ENCODE assay signal across 13 cellular contexts in genomic region chr4:77006753-77007355, GRCh38. TPM values are rescaled to one million over a fixed set of nuclear protein-coding genes. Genes with fewer than 3 reads are reported as not detected.
DNase-seq lines count a peak whose midpoint lies in the region; ATAC-seq, FAIRE-seq and TF ChIP-seq lines count a peak whose summit lies in the region.
"Had no signal": no experiment of that assay in that cellular context is flagged by ENCODE, and none has a peak within 500 bp of the region (broad histone marks: within the 10 kb centered on the region; RNA-seq: fewer than 3 reads in every experiment).

No MANE protein-coding gene starts in this region.

- intact Hi-C loops in GM12878 (cut with micrococcal nuclease; ENCODE audit: unreplicated experiment) (no loop called here), breast epithelium (cut with DNase I; ENCODE audit: low total_unique reads) (no loop called here)

- TF ChIP-seq CTCF in H9 (conservative IDR thresholded peaks at IDR 0.05), result no peak
- TF ChIP-seq CTCF in GM12878 (IDR thresholded peaks at IDR 0.05 in 2 of 3, conservative IDR thresholded peaks at IDR 0.05 in 1 of 3; ENCODE audit: control insufficient read depth in 2 of 3, extremely low read depth in 1 of 3, insufficient read depth in 1 of 3, low read depth in 3 of 3, low read length in 3 of 3), result no peak
- TF ChIP-seq CTCF in nephron progenitor cell (IDR thresholded peaks at IDR 0.05), result no peak
- no peak for TF ChIP-seq CTCF in breast epithelium (IDR thresholded peaks at IDR 0.05)

- no peak overlapping the region for H2BK5ac ChIP-seq in H9 (ENCODE audit: insufficient read length, low read length)

- RAD21 ChIA-PET in GM12878 (lab: Charles Lee; ENCODE audit: unreplicated experiment), result interaction anchor here (1.5 to 3.0 kb wide), 3 partner anchors 12 to 196 kb away, joined by 4 to 15 read pairs (median 4); no protein-coding TSS in a partner anchor

- H4K91ac ChIP-seq in H9 (ENCODE audit: insufficient read length, low read depth, low read length), result no peak overlapping the region

- H4K5ac ChIP-seq in H9 (ENCODE audit: insufficient read length, low read depth, low read length), result no peak overlapping the region

- no TSS peak for BruUV-seq in GM12878 (replicated peaks; lab: Mats Ljungman, UMichigan)

- H4K8ac ChIP-seq in H9 (replicated peaks; ENCODE audit: insufficient read length, low read depth, low read length), result no peak overlapping the region

- H2AK5ac ChIP-seq in H9 (ENCODE audit: insufficient read length, low read length), result no peak overlapping the region

- H3K23me2 ChIP-seq in H9 (ENCODE audit: insufficient read length, low read depth, low read length, poor library complexity, severe bottlenecking), result no peaks in the 10 kb centered on the region

- peak overlapping the region; percentile 62 for H3K27ac ChIP-seq in H9 (ENCODE audit: insufficient read length, low read depth, low read length)
- H3K27ac ChIP-seq in GM12878 (ENCODE audit: control insufficient read depth, insufficient read depth), result peak overlapping the region; percentile 37; the same call in 1 of the 2 replicates
- peak overlapping the region in 1 of 2 donors; percentile 35 for H3K27ac ChIP-seq in breast epithelium

- H3K9me3 ChIP-seq in H9 (ENCODE audit: control insufficient read depth, low read depth, low read length) (no peaks in the 10 kb centered on the region), GM12878 (replicated peaks; ENCODE audit: control insufficient read depth, insufficient read depth, low read length) (no peaks in the 10 kb centered on the region), MG63 (no peaks in the 10 kb centered on the region), breast epithelium (no peaks in the 10 kb centered on the region)

- TF ChIP-seq RAD21 in GM12878 (IDR thresholded peaks at IDR 0.05; ENCODE audit: insufficient read depth, low read depth, low read length), result no peak

- no peaks in the 10 kb centered on the region for H3K79me1 ChIP-seq in H9 (ENCODE audit: insufficient read depth, low read depth, low read length, poor library complexity, severe bottlenecking)

- no peak for ATAC-seq in GM12878
- ATAC-seq: left colon had no signal

- H3K4me1 ChIP-seq in H9 (ENCODE audit: insufficient read depth, low read length), result peaks cover 24% of the 10 kb centered on the region
- H3K4me1 ChIP-seq in GM12878 (ENCODE audit: control insufficient read depth, insufficient read depth, low read length), result peaks cover 13% of the 10 kb centered on the region
- peaks cover 0 to 8% of the 10 kb centered on the region in 2 donors for H3K4me1 ChIP-seq in breast epithelium

- SMC1A ChIA-PET in GM12878 (lab: Charles Lee; ENCODE audit: uncharacterized antibody, unreplicated experiment), result interaction anchor here (0.5 to 5.1 kb wide), 9 partner anchors 11 to 147 kb away, joined by 3 to 41 read pairs (median 5); no protein-coding TSS in a partner anchor

- no peak overlapping the region for H2BK20ac ChIP-seq in H9 (ENCODE audit: low read depth, low read length, poor library complexity, severe bottlenecking)

- no peak overlapping the region for H3T11ph ChIP-seq in H9 (ENCODE audit: low read length)

- H2BK12ac ChIP-seq in H9 (ENCODE audit: insufficient read length, low read depth, low read length), result no peak overlapping the region

- H3K36me3 ChIP-seq in GM12878 (ENCODE audit: control insufficient read depth in 2 of 2, insufficient read depth in 2 of 2, low read length in 1 of 2) (peaks cover 4 to 26% of the 10 kb centered on the region in 2 experiments), MG63 (peaks cover 32% of the 10 kb centered on the region), breast epithelium (no peaks in the 10 kb centered on the region)

- no peak overlapping the region for H2BK15ac ChIP-seq in H9 (ENCODE audit: low read depth, low read length)

- H3K4me3 Mint-ChIP-seq in H9 (no peak overlapping the region), nephron progenitor cell (no peak overlapping the region)
- H3K4me3 Mint-ChIP-seq: activated B cell treated with CpG ODN at 0.5 μM for 24 hours had no signal

- in situ Hi-C loops in GM12878 (cut with MboI), result no loop called here

- H3K79me2 ChIP-seq in H9 (ENCODE audit: insufficient read depth, low read length) (0 out of 2 replicates have a peak, but pooled peaks cover 2% of the 10 kb centered on the region), GM12878 (ENCODE audit: control insufficient read depth, insufficient read depth, low read length) (no peaks in the 10 kb centered on the region; the same call in 1 of the 2 replicates)

- H3K4me1 Mint-ChIP-seq in H9, result peaks cover 43 to 44% of the 10 kb centered on the region in 2 experiments
- peaks cover 78% of the 10 kb centered on the region for H3K4me1 Mint-ChIP-seq in nephron progenitor cell

- DNase-seq in ELF-1 (ENCODE audit: low read depth, low spot score), result peak; percentile 28
- DNase-seq in H9, result no peak
- DNase-seq in GM12878 (ENCODE audit: low read depth, low spot score), result no peak
- DNase-seq in nephron progenitor cell, result no peak
- no peak for DNase-seq in MG63
- no peak for DNase-seq in DMS79 treated with DMSO at 0.1 percent for 48 hours (lab: John Stamatoyannopoulos, UW)
- DNase-seq in stimulated activated CD4-positive, alpha-beta T cell treated with anti-CD3 and anti-CD28 coated beads, Interleukin-2, amount 100 ng/mL, for 24 hours, result no peak
- DNase-seq in breast epithelium (ENCODE audit: low spot score in 2 of 2), result no peak
- DNase-seq: activated B cell treated with CpG ODN at 0.5 μM for 24 hours; left colon; NCI-H1105 treated with DMSO at 0.1 percent for 48 hours; small intestine; stimulated activated naive CD4-positive, alpha-beta T cell treated with Interleukin-2 at 50 U/mL for 16 hours had no signal

- CTCF ChIA-PET in GM12878 (lab: Yijun Ruan, JAX), result interaction anchor here (1.1 to 1.9 kb wide), 8 partner anchors 11 to 197 kb away, joined by 3 to 11 read pairs (median 4); no protein-coding TSS in a partner anchor

- H3K9me3 Mint-ChIP-seq in H9, result no peaks in the 10 kb centered on the region
- no peaks in the 10 kb centered on the region for H3K9me3 Mint-ChIP-seq in nephron progenitor cell
- H3K9me3 Mint-ChIP-seq: activated B cell treated with CpG ODN at 0.5 μM for 24 hours had no signal

- TF ChIP-seq EP300 in GM12878 (IDR thresholded peaks at IDR 0.05; ENCODE audit: borderline replicate concordance in 1 of 2, control insufficient read depth in 1 of 2, low read depth in 2 of 2, low read length in 2 of 2), result no peak

- no peak overlapping the region for H3K14ac ChIP-seq in H9 (ENCODE audit: insufficient read depth, low read length)

- H3K27me3 Mint-ChIP-seq in H9 (ENCODE audit: low read depth) (no peaks in the 10 kb centered on the region), nephron progenitor cell (ENCODE audit: low read depth, poor library complexity) (no peaks in the 10 kb centered on the region)
- H3K27me3 Mint-ChIP-seq: activated B cell treated with CpG ODN at 0.5 μM for 24 hours had no signal

- no peak overlapping the region for H3K56ac ChIP-seq in H9 (ENCODE audit: insufficient read length, low read depth, low read length)

- H2BK120ac ChIP-seq in H9 (ENCODE audit: low read depth, low read length, poor library complexity, severe bottlenecking), result no peak overlapping the region

- no peak overlapping the region for H3K4ac ChIP-seq in H9 (ENCODE audit: low read depth, low read length)

- H3K18ac ChIP-seq in H9 (ENCODE audit: insufficient read length, low read depth, low read length), result no peak overlapping the region

- H2AFZ ChIP-seq in H9 (ENCODE audit: low read length) (no peak overlapping the region), GM12878 (ENCODE audit: control insufficient read depth, low read depth, low read length) (no peak overlapping the region)

- WGBS in H9 (ENCODE audit: extremely low coverage, insufficient read length, low lambda C conversion rate), result no CpG with 5 or more reads among the region's 4 CpGs
- WGBS in GM12878 (ENCODE audit: insufficient coverage, insufficient replicate concordance, low lambda C conversion rate, missing lambda C conversion rate), result 68% methylated on average over 4 of the region's 4 CpGs

- H4K20me1 ChIP-seq in H9 (ENCODE audit: control insufficient read depth, insufficient read depth, insufficient read length) (no peaks in the 10 kb centered on the region), GM12878 (ENCODE audit: control insufficient read depth, insufficient read depth) (no peaks in the 10 kb centered on the region)

- H3K4me2 ChIP-seq in H9 (ENCODE audit: insufficient read depth, insufficient read length, low read length), result no peak overlapping the region
- H3K4me2 ChIP-seq in GM12878 (ENCODE audit: control insufficient read depth, insufficient read depth), result no peak overlapping the region

- H3K27me3 ChIP-seq in H9 (ENCODE audit: insufficient read depth, low read length), result no peaks in the 10 kb centered on the region
- H3K27me3 ChIP-seq in GM12878 (replicated peaks in 1 of 2; ENCODE audit: control insufficient read depth in 2 of 2, insufficient read depth in 2 of 2, low read length in 1 of 2), result no peaks in the 10 kb centered on the region
- no peaks in the 10 kb centered on the region for H3K27me3 ChIP-seq in MG63
- H3K27me3 ChIP-seq in breast epithelium, result no peaks in the 10 kb centered on the region

- no peak overlapping the region for H3K23ac ChIP-seq in H9 (ENCODE audit: insufficient read length, low read depth, low read length)

- H3K36me3 Mint-ChIP-seq in H9 (ENCODE audit: insufficient read depth in 1 of 3, low read depth in 3 of 3) (peaks cover 7 to 27% (median 10%) of the 10 kb centered on the region in 3 experiments; a peak in 5 of 7 replicates), nephron progenitor cell (ENCODE audit: low read depth) (peaks cover 87% of the 10 kb centered on the region)

- H3K9ac ChIP-seq in H9 (ENCODE audit: extremely low read depth, insufficient read length, low read length) (no peak overlapping the region), GM12878 (ENCODE audit: control insufficient read depth, insufficient read depth, low read length) (no peak overlapping the region)

- no peak for FAIRE-seq in GM12878 (lab: Jason Lieb, UNC)
- FAIRE-seq: small intestine had no signal

- H3K4me3 ChIP-seq in GM12878, result no peak overlapping the region
- H3K4me3 ChIP-seq in MG63, result no peak overlapping the region
- no peak overlapping the region for H3K4me3 ChIP-seq in breast epithelium

- no peak for TF ChIP-seq POLR2A in GM12878 (IDR thresholded peaks at IDR 0.05; ENCODE audit: low read depth, low read length)
- no peak for TF ChIP-seq POLR2A in breast epithelium (IDR thresholded peaks at IDR 0.05)

- POLR2A ChIA-PET in GM12878 (lab: Charles Lee), result interaction anchor here (0.9 to 2.0 kb wide), 4 partner anchors 11 to 149 kb away, joined by 3 to 8 read pairs (median 4); no protein-coding TSS in a partner anchor

- H3K27ac Mint-ChIP-seq in H9, result peak overlapping the region; percentile 45 to 67 (median 55); a peak in 5 of 7 replicates
- H3K27ac Mint-ChIP-seq in nephron progenitor cell, result peak overlapping the region; percentile 68
- H3K27ac Mint-ChIP-seq: activated B cell treated with CpG ODN at 0.5 μM for 24 hours had no signal

RNA-seq across cellular contexts. Expression of gene SEPTIN11, which starts 57.3 kb away (rescaled TPM):
- total RNA-seq in H9 (2021) (72.6 and 77.3 TPM in 2 replicates), GM12878 (2014; rRNA removed) (62.6 and 74.3 TPM in 2 replicates), GM12878 (2014; rRNA removed; fragmentation: Illumina TruSeq; extraction: Trizol) (156 and 160 TPM in 2 replicates), GM12878 (2021) (89.7 and 99.9 TPM in 2 replicates), breast epithelium (100 to 1,000 TPM in 2 of 3 donors, 10 to 100 TPM in 1; 78.6 to 362 (median 329) TPM)
- 183 and 197 TPM in 2 replicates for total RNA-seq in GM12878 (2013; cell fraction: nucleolus; rRNA removed)
- 32.3 TPM for polyA plus RNA-seq in GM12878 (2011; ENCODE audit: low read depth)
- polyA plus RNA-seq in GM12878 (2011; rRNA removed) (154 and 201 TPM in 2 replicates), GM12878 (2014; fragmentation: Illumina TruSeq; extraction: Trizol) (89.0 and 102 TPM in 2 replicates), GM12878 (2014; fragmentation: Nextera tagmentation; extraction: Ambion mirVana) (10 to 100 TPM; 24.7 to 27.1 TPM), GM12878 (2014; rRNA removed) (46.7 and 49.4 TPM in 2 replicates), GM12878 (2016; fragmentation: Nextera tagmentation; extraction: Ambion mirVana) (10 to 100 TPM; 93.5 to 93.9 TPM)
- polyA plus RNA-seq in GM12878 (2011; cell fraction: cytosol; rRNA removed), result 46.1 and 98.3 TPM in 2 replicates
- 52.8 and 69.0 TPM in 2 replicates for polyA plus RNA-seq in GM12878 (2011; cell fraction: nucleus; rRNA removed)
- 45.7 and 54.2 TPM in 2 replicates for polyA plus RNA-seq in GM12878 (2012)
- 122 and 219 TPM in 2 replicates for polyA minus RNA-seq in GM12878 (2011; rRNA and poly(A)+ RNA removed)
- 43.3 and 43.5 TPM in 2 replicates for polyA minus RNA-seq in GM12878 (2011; cell fraction: cytosol; rRNA and poly(A)+ RNA removed)
- 67.1 and 100 TPM in 2 replicates for polyA minus RNA-seq in GM12878 (2011; cell fraction: nucleus; rRNA and poly(A)+ RNA removed)
- total RNA-seq in MG63 (2014; rRNA removed; shearing (Covaris generic); ENCODE audit: low replicate concordance), result 20.5 and 23.0 TPM in 2 replicates
